9 cellular contexts compared by ENCODE assay signal in the genomic region with DNA sequence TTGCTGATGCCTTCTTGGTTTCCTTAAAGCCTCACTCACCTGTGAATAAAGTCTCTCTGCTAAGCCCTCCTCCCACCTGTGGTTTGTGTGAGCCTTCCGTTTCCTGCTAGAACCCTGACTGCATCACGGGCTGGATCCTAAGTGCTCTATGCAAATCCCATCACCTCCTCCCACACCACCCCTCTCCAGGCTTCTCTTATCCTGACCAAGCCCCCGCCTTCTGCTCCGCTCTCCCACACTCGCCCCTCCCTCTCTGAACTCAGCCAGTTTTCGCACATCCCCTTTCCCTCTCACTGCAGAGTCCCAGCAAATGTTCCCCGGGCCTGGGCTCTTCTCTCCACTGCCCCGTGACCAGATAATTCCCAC. TPM values are rescaled to one million over a fixed set of nuclear protein-coding genes. Genes with fewer than 3 reads are reported as not detected.
DNase-seq lines count a peak whose midpoint lies in the region; ATAC-seq and TF ChIP-seq lines count a peak whose summit lies in the region.
"Had no signal": no experiment of that assay in that cellular context is flagged by ENCODE, and none has a peak within 500 bp of the region (broad histone marks: within the 10 kb centered on the region; RNA-seq: fewer than 3 reads in every experiment).

No MANE protein-coding gene starts in this region.

- no peaks in the 10 kb centered on the region for H4K20me1 ChIP-seq in GM23338 (replicated peaks; ENCODE audit: insufficient read depth)

- H3K79me2 ChIP-seq in GM23338 (replicated peaks; ENCODE audit: insufficient read depth): no peaks in the 10 kb centered on the region

- peaks cover 35% of the 10 kb centered on the region for H3K4me1 ChIP-seq in GM23338 (ENCODE audit: insufficient read depth)

- H3K27ac Mint-ChIP-seq in GM23338 (peak overlapping the region; percentile 69), naive B cell (peak overlapping the region in 1 of 6 donors; percentile 91)
- peak overlapping the region in 1 of 2 donors; percentile 16 for H3K27ac Mint-ChIP-seq in activated naive CD4-positive, alpha-beta T cell treated with anti-CD3 and anti-CD28 coated beads, Interleukin-2, amount 50 U/mL, for 72 hours

- peak overlapping the region; percentile 54 for H3K4me3 ChIP-seq in GM23338

- DNase-seq in DMS153 treated with DMSO at 0.1 percent for 48 hours (lab: John Stamatoyannopoulos, UW; ENCODE audit: unreplicated experiment) (peak; percentile 56), GM23338 (ENCODE audit: low spot score) (peak; percentile 91), naive B cell (no peak), foreskin melanocyte (no peak)
- no peak for DNase-seq in activated naive CD4-positive, alpha-beta T cell treated with anti-CD3 and anti-CD28 coated beads, Interleukin-2, amount 50 U/mL, for 72 hours (ENCODE audit: low spot score in 2 of 2)

- H3K4me1 Mint-ChIP-seq in GM23338 (peaks cover 51% of the 10 kb centered on the region), naive B cell (peaks cover 21 to 35% (median 23%) of the 10 kb centered on the region in 3 donors)

- H3K9me2 ChIP-seq in GM23338 (ENCODE audit: insufficient read depth): peaks cover 5% of the 10 kb centered on the region; the same call in 1 of the 2 replicates

- H2AFZ ChIP-seq in GM23338: peak overlapping the region; percentile 64; the same call in 1 of the 2 replicates

- H3K4me3 Mint-ChIP-seq in GM23338: peak overlapping the region; percentile 59
- peak overlapping the region; percentile 7 to 84 (median 74) for H3K4me3 Mint-ChIP-seq in naive B cell
- H3K4me3 Mint-ChIP-seq: neural crest cell had no signal

- H3K36me3 ChIP-seq in GM23338 (ENCODE audit: insufficient read depth): no peaks in the 10 kb centered on the region

- H3K27ac ChIP-seq in GM23338 (ENCODE audit: low read depth): peak overlapping the region; percentile 70; the same call in 1 of the 2 replicates

- ATAC-seq in GM23338 (peak; percentile 93), naive B cell (ENCODE audit: low read depth in 2 of 2) (peak; percentile 21 to 40), SK-N-SH treated with all-trans-retinoic acid at 6 μM for 48 hours (no peak), HG02840 (IDR thresholded peaks at IDR 0.05; ENCODE audit: low FRiP score, unreplicated experiment) (no peak), HG02610 (IDR thresholded peaks at IDR 0.05; ENCODE audit: unreplicated experiment) (no peak)
- peak; percentile 63 to 76 for ATAC-seq in activated naive CD4-positive, alpha-beta T cell treated with anti-CD3 and anti-CD28 coated beads, Interleukin-2, amount 50 U/mL, for 72 hours

- H3K36me3 Mint-ChIP-seq in GM23338 (ENCODE audit: low read depth): peaks cover 3% of the 10 kb centered on the region; the same call in 1 of the 3 replicates
- no peaks in the 10 kb centered on the region for H3K36me3 Mint-ChIP-seq in activated naive CD4-positive, alpha-beta T cell treated with anti-CD3 and anti-CD28 coated beads, Interleukin-2, amount 50 U/mL, for 72 hours
- H3K36me3 Mint-ChIP-seq in naive B cell: no peaks in the 10 kb centered on the region

- H3K27me3 ChIP-seq in GM23338 (ENCODE audit: insufficient read depth): no peaks in the 10 kb centered on the region

- no peaks in the 10 kb centered on the region for H3F3A ChIP-seq in GM23338 (replicated peaks; ENCODE audit: low read depth)

- H3K9me3 Mint-ChIP-seq in GM23338 (no peaks in the 10 kb centered on the region), naive B cell (no peaks in the 10 kb centered on the region)
- H3K9me3 Mint-ChIP-seq in activated naive CD4-positive, alpha-beta T cell treated with anti-CD3 and anti-CD28 coated beads, Interleukin-2, amount 50 U/mL, for 72 hours: no peaks in the 10 kb centered on the region
- H3K9me3 Mint-ChIP-seq: neural crest cell had no signal

- peaks cover 15% of the 10 kb centered on the region for H3K27me3 Mint-ChIP-seq in GM23338 (ENCODE audit: insufficient read depth, low read depth, poor library complexity)
- H3K27me3 Mint-ChIP-seq in naive B cell: peaks cover 0 to 33% (median 28%) of the 10 kb centered on the region in 3 donors

- H3K4me2 ChIP-seq in GM23338: peak overlapping the region; percentile 80

- no peak; a peak in 1 of 4 replicates for TF ChIP-seq CTCF in GM23338 (conservative IDR thresholded peaks at IDR 0.05; ENCODE audit: low read depth in 2 of 2)

TF ChIP-seq in GM23338, 12 proteins besides CTCF, POLR2A, EP300 and RAD21 (continues in another document):
- TF ChIP-seq, protein P1, sequence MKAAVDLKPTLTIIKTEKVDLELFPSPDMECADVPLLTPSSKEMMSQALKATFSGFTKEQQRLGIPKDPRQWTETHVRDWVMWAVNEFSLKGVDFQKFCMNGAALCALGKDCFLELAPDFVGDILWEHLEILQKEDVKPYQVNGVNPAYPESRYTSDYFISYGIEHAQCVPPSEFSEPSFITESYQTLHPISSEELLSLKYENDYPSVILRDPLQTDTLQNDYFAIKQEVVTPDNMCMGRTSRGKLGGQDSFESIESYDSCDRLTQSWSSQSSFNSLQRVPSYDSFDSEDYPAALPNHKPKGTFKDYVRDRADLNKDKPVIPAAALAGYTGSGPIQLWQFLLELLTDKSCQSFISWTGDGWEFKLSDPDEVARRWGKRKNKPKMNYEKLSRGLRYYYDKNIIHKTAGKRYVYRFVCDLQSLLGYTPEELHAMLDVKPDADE (IDR thresholded peaks at IDR 0.05): no peak
- TF ChIP-seq, protein P2, sequence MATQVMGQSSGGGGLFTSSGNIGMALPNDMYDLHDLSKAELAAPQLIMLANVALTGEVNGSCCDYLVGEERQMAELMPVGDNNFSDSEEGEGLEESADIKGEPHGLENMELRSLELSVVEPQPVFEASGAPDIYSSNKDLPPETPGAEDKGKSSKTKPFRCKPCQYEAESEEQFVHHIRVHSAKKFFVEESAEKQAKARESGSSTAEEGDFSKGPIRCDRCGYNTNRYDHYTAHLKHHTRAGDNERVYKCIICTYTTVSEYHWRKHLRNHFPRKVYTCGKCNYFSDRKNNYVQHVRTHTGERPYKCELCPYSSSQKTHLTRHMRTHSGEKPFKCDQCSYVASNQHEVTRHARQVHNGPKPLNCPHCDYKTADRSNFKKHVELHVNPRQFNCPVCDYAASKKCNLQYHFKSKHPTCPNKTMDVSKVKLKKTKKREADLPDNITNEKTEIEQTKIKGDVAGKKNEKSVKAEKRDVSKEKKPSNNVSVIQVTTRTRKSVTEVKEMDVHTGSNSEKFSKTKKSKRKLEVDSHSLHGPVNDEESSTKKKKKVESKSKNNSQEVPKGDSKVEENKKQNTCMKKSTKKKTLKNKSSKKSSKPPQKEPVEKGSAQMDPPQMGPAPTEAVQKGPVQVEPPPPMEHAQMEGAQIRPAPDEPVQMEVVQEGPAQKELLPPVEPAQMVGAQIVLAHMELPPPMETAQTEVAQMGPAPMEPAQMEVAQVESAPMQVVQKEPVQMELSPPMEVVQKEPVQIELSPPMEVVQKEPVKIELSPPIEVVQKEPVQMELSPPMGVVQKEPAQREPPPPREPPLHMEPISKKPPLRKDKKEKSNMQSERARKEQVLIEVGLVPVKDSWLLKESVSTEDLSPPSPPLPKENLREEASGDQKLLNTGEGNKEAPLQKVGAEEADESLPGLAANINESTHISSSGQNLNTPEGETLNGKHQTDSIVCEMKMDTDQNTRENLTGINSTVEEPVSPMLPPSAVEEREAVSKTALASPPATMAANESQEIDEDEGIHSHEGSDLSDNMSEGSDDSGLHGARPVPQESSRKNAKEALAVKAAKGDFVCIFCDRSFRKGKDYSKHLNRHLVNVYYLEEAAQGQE (IDR thresholded peaks at IDR 0.05; ENCODE audit: unreplicated experiment): no peak
- TF ChIP-seq EZH2 (IDR thresholded peaks at IDR 0.05; ENCODE audit: low read depth, unreplicated experiment) (no peak), ZNF114 (CRISPR knock-in tag; IDR thresholded peaks at IDR 0.05) (no peak)

TF ChIP-seq in SK-N-SH treated with all-trans-retinoic acid at 6 μM for 48 hours, 23 proteins besides CTCF, POLR2A, EP300 and RAD21 (continues in another document):
- TF ChIP-seq OSR1 (CRISPR knock-in tag; IDR thresholded peaks at IDR 0.05) (no peak), ESRRG (CRISPR knock-in tag; IDR thresholded peaks at IDR 0.05) (no peak), ISL1 (CRISPR knock-in tag; IDR thresholded peaks at IDR 0.05) (no peak), PPARA (CRISPR knock-in tag; IDR thresholded peaks at IDR 0.05; ENCODE audit: borderline replicate concordance) (no peak), BACH2 (CRISPR knock-in tag; IDR thresholded peaks at IDR 0.05; ENCODE audit: borderline replicate concordance) (no peak)
- TF ChIP-seq, protein P3, sequence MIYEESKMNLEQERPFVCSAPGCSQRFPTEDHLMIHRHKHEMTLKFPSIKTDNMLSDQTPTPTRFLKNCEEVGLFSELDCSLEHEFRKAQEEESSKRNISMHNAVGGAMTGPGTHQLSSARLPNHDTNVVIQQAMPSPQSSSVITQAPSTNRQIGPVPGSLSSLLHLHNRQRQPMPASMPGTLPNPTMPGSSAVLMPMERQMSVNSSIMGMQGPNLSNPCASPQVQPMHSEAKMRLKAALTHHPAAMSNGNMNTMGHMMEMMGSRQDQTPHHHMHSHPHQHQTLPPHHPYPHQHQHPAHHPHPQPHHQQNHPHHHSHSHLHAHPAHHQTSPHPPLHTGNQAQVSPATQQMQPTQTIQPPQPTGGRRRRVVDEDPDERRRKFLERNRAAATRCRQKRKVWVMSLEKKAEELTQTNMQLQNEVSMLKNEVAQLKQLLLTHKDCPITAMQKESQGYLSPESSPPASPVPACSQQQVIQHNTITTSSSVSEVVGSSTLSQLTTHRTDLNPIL (CRISPR knock-in tag; IDR thresholded peaks at IDR 0.05; ENCODE audit: low read depth): no peak
- TF ChIP-seq, protein P4, sequence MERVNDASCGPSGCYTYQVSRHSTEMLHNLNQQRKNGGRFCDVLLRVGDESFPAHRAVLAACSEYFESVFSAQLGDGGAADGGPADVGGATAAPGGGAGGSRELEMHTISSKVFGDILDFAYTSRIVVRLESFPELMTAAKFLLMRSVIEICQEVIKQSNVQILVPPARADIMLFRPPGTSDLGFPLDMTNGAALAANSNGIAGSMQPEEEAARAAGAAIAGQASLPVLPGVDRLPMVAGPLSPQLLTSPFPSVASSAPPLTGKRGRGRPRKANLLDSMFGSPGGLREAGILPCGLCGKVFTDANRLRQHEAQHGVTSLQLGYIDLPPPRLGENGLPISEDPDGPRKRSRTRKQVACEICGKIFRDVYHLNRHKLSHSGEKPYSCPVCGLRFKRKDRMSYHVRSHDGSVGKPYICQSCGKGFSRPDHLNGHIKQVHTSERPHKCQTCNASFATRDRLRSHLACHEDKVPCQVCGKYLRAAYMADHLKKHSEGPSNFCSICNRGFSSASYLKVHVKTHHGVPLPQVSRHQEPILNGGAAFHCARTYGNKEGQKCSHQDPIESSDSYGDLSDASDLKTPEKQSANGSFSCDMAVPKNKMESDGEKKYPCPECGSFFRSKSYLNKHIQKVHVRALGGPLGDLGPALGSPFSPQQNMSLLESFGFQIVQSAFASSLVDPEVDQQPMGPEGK (CRISPR knock-in tag; IDR thresholded peaks at IDR 0.05; ENCODE audit: borderline replicate concordance): no peak

RNA-seq across cellular contexts. Expression of a gene that starts 51.8 kb away (rescaled TPM):
- total RNA-seq in GM23338 (2014; rRNA removed; shearing (Covaris generic)): 137 and 144 TPM in 2 replicates
- 81.7 and 87.8 TPM in 2 replicates for polyA plus RNA-seq in GM23338 (2016; fragmentation: Nextera tagmentation; extraction: Ambion mirVana)
- total RNA-seq in activated naive CD4-positive, alpha-beta T cell treated with anti-CD3 and anti-CD28 coated beads, Interleukin-2, amount 50 U/mL, for 72 hours: 10 to 100 TPM; 13.0 to 13.1 TPM
- not detected for polyA plus RNA-seq in naive B cell (ENCODE audit: low read depth in 6 of 6)

Comparison
In these comparisons a context has a peak if more than half of its experiments do, and no peak if none do; other contexts are left out.
1. DNase-seq: peak in DMS153 treated with DMSO at 0.1 percent for 48 hours (single experiment) and GM23338 (single experiment); none in activated naive CD4-positive, alpha-beta T cell treated with anti-CD3 and anti-CD28 coated beads, Interleukin-2, amount 50 U/mL, for 72 hours (0 of 2), naive B cell (single experiment) and foreskin melanocyte (single experiment).
2. ATAC-seq: peak in GM23338 (single experiment), activated naive CD4-positive, alpha-beta T cell treated with anti-CD3 and anti-CD28 coated beads, Interleukin-2, amount 50 U/mL, for 72 hours (2 of 2) and naive B cell (2 of 2); none in SK-N-SH treated with all-trans-retinoic acid at 6 μM for 48 hours (single experiment), HG02840 (single experiment) and HG02610 (single experiment).